In the genomic region with DNA sequence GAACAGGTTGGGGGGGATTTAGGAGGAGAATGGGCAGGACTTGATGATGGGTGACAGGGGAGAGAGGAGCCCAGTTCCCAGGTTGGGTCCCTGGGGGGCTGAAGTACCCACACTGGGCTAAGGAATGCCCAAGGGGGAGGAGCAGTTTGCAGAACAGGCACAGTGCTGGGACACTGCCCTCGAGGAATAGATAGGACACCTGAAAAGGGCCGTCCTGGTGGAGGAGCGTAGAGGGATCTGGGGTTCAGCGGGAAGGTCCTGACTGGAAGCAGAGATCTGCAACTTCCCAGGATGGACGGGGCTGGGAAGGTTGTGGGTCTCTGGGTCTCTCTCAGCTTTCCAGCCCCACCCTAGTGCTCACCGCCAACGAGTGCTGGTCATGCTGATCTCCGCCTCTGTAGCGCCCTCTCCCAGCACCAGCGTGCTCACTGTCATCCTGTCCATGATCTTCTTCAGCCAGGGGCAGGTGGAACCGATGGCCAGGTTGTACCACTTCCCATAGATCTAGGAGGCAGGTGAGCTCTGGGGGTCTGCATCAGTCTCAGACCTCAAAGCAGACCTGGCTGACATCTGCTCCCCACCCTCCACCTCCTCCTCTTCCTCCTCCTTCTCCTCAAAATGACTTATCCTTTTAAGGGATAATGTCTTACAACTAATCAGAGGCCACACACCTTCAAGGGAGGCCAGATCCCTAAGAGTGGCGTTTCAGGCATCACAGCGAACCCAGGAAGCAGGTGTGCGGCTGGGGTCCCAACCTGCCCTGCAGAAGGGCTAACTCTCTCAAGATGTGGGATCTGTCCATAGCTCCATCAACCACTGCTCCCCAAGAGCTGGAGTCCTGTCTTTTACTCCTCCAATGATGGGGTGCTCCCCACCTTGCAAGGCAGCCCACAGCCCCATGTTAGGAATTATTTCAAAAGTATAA, we compare ENCODE assay signal across 1 cellular context.
TF ChIP-seq lines count a peak whose summit lies in the region.

No MANE protein-coding gene starts in this region.

TF ChIP-seq in HepG2, 621 proteins besides CTCF, POLR2A, EP300 and RAD21 (continued from another document):
- TF ChIP-seq, protein P1, sequence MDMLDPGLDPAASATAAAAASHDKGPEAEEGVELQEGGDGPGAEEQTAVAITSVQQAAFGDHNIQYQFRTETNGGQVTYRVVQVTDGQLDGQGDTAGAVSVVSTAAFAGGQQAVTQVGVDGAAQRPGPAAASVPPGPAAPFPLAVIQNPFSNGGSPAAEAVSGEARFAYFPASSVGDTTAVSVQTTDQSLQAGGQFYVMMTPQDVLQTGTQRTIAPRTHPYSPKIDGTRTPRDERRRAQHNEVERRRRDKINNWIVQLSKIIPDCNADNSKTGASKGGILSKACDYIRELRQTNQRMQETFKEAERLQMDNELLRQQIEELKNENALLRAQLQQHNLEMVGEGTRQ (IDR thresholded peaks at IDR 0.05; ENCODE audit: low read depth, low read length): no peak
- TF ChIP-seq, protein P1 (CRISPR knock-in tag; IDR thresholded peaks at IDR 0.05; ENCODE audit: borderline replicate concordance): no peak
- TF ChIP-seq ZNF207 (IDR thresholded peaks at IDR 0.05; ENCODE audit: borderline replicate concordance) (no peak), NAIF1 (CRISPR knock-in tag; IDR thresholded peaks at IDR 0.05; ENCODE audit: borderline replicate concordance) (no peak)
